In the genomic region with DNA sequence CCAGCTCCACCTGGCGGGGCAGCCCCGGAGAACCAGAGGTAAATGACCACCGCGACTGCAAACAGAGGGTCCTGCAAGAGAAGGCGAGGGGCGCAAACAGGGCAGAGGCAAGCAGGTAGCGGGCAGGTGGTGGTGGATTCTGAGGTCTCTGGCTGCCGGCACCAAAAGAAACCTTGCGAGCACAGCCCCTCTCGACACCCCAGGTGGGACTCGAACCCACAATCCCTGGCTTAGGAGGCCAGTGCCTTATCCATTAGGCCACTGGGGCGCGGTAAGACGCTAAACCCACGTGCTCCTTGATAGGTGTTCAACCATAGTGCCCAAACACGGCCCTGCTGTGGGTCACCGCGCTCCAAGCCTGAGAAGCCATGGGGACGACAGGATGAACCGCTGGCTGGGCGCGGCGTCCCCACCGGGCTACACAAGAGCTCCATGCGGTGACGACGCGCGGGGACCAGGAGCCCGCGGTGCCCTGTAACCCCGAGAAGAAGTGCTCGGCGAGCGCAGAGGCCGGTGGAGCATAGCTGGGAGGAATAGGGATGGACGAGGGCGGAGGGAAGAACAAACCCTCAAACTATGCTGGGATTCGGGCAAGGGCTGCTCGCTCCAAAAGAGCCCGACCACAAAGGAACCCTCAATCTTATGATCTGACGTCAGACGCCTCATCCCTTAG, we compare ENCODE assay signal across 8 cellular contexts. TPM values are rescaled to one million over a fixed set of nuclear protein-coding genes. Genes with fewer than 3 reads are reported as not detected.
DNase-seq lines count a peak whose midpoint lies in the region; ATAC-seq and TF ChIP-seq lines count a peak whose summit lies in the region.

No MANE protein-coding gene starts in this region.

- TF ChIP-seq CTCF in progenitor cell of endocrine pancreas (IDR thresholded peaks at IDR 0.05; ENCODE audit: unreplicated experiment) (peak; percentile 14), upper lobe of left lung (IDR thresholded peaks at IDR 0.05) (peak in 2 of 6 experiments; percentile 30 to 42)

- peak; percentile 79 for DNase-seq in GF-D8 (lab: John Stamatoyannopoulos, UW)
- peak; percentile 81 for DNase-seq in NCI-H146 treated with DMSO at 0.1 percent for 48 hours (lab: John Stamatoyannopoulos, UW; ENCODE audit: unreplicated experiment)
- peak; percentile 49 for DNase-seq in amniotic stem cell (lab: John Stamatoyannopoulos, UW)
- peak; percentile 88 for DNase-seq in left ventricle myocardium superior
- peak; percentile 71 for DNase-seq in progenitor cell of endocrine pancreas (ENCODE audit: low spot score, unreplicated experiment)
- peak; percentile 88 to 91 for DNase-seq in upper lobe of left lung

- H3K36me3 ChIP-seq in upper lobe of left lung, result peaks cover 4 to 16% (median 14%) of the 10 kb centered on the region in 4 donors

- peaks cover 5% of the 10 kb centered on the region for H3K36me3 Mint-ChIP-seq in T-helper 1 cell treated with Interleukin-12 subunit alpha and Interleukin-12 subunit beta and Interleukin-4 antibody, amounts not matched to agents 30 μg/mL and 1 μg/mL, for 36 hours (ENCODE audit: low read depth)
- peaks cover 4% of the 10 kb centered on the region for H3K36me3 Mint-ChIP-seq in progenitor cell of endocrine pancreas (ENCODE audit: insufficient read depth)

- WGBS in upper lobe of left lung, 2 donors, result 2 to 3% methylated on average over 23 to 43 of the region's 43 CpGs

- H3K27me3 ChIP-seq in upper lobe of left lung, result no peaks in the 10 kb centered on the region

- H3K27ac Mint-ChIP-seq in T-helper 1 cell treated with Interleukin-12 subunit alpha and Interleukin-12 subunit beta and Interleukin-4 antibody, amounts not matched to agents 30 μg/mL and 1 μg/mL, for 36 hours, result peak overlapping the region; percentile 84
- H3K27ac Mint-ChIP-seq in progenitor cell of endocrine pancreas, result peak overlapping the region; percentile 99

- peak overlapping the region; percentile 59 to 75 (median 70) for H3K4me3 ChIP-seq in upper lobe of left lung

- H3K4me1 ChIP-seq in upper lobe of left lung, result peaks cover 36 to 47% (median 40%) of the 10 kb centered on the region in 4 donors

- H3K4me3 Mint-ChIP-seq in T-helper 1 cell treated with Interleukin-12 subunit alpha and Interleukin-12 subunit beta and Interleukin-4 antibody, amounts not matched to agents 30 μg/mL and 1 μg/mL, for 36 hours, result peak overlapping the region; percentile 93
- H3K4me3 Mint-ChIP-seq in progenitor cell of endocrine pancreas (ENCODE audit: low read depth), result peak overlapping the region; percentile 92

- peaks cover 4% of the 10 kb centered on the region for H3K9me3 Mint-ChIP-seq in T-helper 1 cell treated with Interleukin-12 subunit alpha and Interleukin-12 subunit beta and Interleukin-4 antibody, amounts not matched to agents 30 μg/mL and 1 μg/mL, for 36 hours
- peaks cover 8% of the 10 kb centered on the region for H3K9me3 Mint-ChIP-seq in progenitor cell of endocrine pancreas (ENCODE audit: low read depth)

- TF ChIP-seq EP300 in upper lobe of left lung (IDR thresholded peaks at IDR 0.05), result no peak

- H3K4me1 Mint-ChIP-seq in T-helper 1 cell treated with Interleukin-12 subunit alpha and Interleukin-12 subunit beta and Interleukin-4 antibody, amounts not matched to agents 30 μg/mL and 1 μg/mL, for 36 hours (ENCODE audit: low read depth), result peaks cover 43% of the 10 kb centered on the region
- H3K4me1 Mint-ChIP-seq in progenitor cell of endocrine pancreas (ENCODE audit: low read depth), result peaks cover 2% of the 10 kb centered on the region

- H3K9me3 ChIP-seq in upper lobe of left lung, result no peaks in the 10 kb centered on the region

- H3K27ac ChIP-seq in upper lobe of left lung, result peak overlapping the region; percentile 82 to 91 (median 88)

- ATAC-seq in HG02642 (IDR thresholded peaks at IDR 0.05; ENCODE audit: poor library complexity, unreplicated experiment) (peak; percentile 64), left ventricle myocardium superior (peak; percentile 77), upper lobe of left lung (ENCODE audit: low FRiP score in 2 of 2) (peak; percentile 63 to 92)

- intact Hi-C loops in left ventricle myocardium superior (cut with micrococcal nuclease), result no loop called here

- peak in 1 of 4 donors; percentile 5 for TF ChIP-seq POLR2A in upper lobe of left lung (IDR thresholded peaks at IDR 0.05)

- H3K27me3 Mint-ChIP-seq in T-helper 1 cell treated with Interleukin-12 subunit alpha and Interleukin-12 subunit beta and Interleukin-4 antibody, amounts not matched to agents 30 μg/mL and 1 μg/mL, for 36 hours (ENCODE audit: low read depth), result peaks cover 7% of the 10 kb centered on the region
- H3K27me3 Mint-ChIP-seq in progenitor cell of endocrine pancreas, result peaks cover 16% of the 10 kb centered on the region

RNA-seq across cellular contexts. Expression of a gene that starts 12.4 kb away (rescaled TPM):
- total RNA-seq in left ventricle myocardium superior, result 937 TPM
- total RNA-seq in progenitor cell of endocrine pancreas, result 160 and 163 TPM in 2 replicates
- total RNA-seq in upper lobe of left lung, result 100 to 1,000 TPM; 126 to 198 (median 186) TPM

RNA-seq across cellular contexts. Expression of a gene that starts 12.7 kb away (rescaled TPM):
- total RNA-seq in left ventricle myocardium superior, result 24.1 TPM
- total RNA-seq in progenitor cell of endocrine pancreas, result 24.9 and 27.1 TPM in 2 replicates
- 10 to 100 TPM; 17.8 to 26.1 (median 22.9) TPM for total RNA-seq in upper lobe of left lung

RNA-seq across cellular contexts. Expression of a gene that starts 21.9 kb away (rescaled TPM):
- 51.5 TPM for total RNA-seq in left ventricle myocardium superior
- 26.5 and 26.8 TPM in 2 replicates for total RNA-seq in progenitor cell of endocrine pancreas
- 10 to 100 TPM; 10.5 to 41.0 (median 21.8) TPM for total RNA-seq in upper lobe of left lung

RNA-seq across cellular contexts. Expression of a gene that starts 46.9 kb away (rescaled TPM):
- total RNA-seq in left ventricle myocardium superior, result 18.3 TPM
- 17.2 and 17.8 TPM in 2 replicates for total RNA-seq in progenitor cell of endocrine pancreas
- 10 to 100 TPM; 15.6 to 48.8 (median 24.7) TPM for total RNA-seq in upper lobe of left lung

RNA-seq across cellular contexts. Expression of a gene that starts 53.4 kb away (rescaled TPM):
- 7.2 TPM for total RNA-seq in left ventricle myocardium superior
- 16.0 and 16.9 TPM in 2 replicates for total RNA-seq in progenitor cell of endocrine pancreas
- total RNA-seq in upper lobe of left lung, result 100 to 1,000 TPM in 4 of 6 donors, 10 to 100 TPM in 2; 40.6 to 234 (median 123) TPM

Comparison
In these comparisons a context has a peak if more than half of its experiments do, and no peak if none do; other contexts are left out.
1. Peak in every context shown above with its lines: DNase-seq, ATAC-seq, H3K4me3 ChIP-seq and H3K27ac ChIP-seq.